In genomic region chr12:92140919-92141536, GRCh38 we compare ENCODE assay signal across 8 cellular contexts. TPM values are rescaled to one million over a fixed set of nuclear protein-coding genes. Genes with fewer than 3 reads are reported as not detected.
DNase-seq lines count a peak whose midpoint lies in the region; ATAC-seq, FAIRE-seq and TF ChIP-seq lines count a peak whose summit lies in the region.

No MANE protein-coding gene starts in this region.

- peaks cover 66% of the 10 kb centered on the region for H3K4me1 ChIP-seq in SJSA1 (replicated peaks)
- peaks cover 55 to 56% of the 10 kb centered on the region in 2 donors for H3K4me1 ChIP-seq in gastrocnemius medialis

- no peak for ATAC-seq in gastrocnemius medialis

- FAIRE-seq in H54 (lab: Jason Lieb, UNC): peak; percentile 43

- H3K9me3 ChIP-seq in SJSA1 (replicated peaks) (no peaks in the 10 kb centered on the region), gastrocnemius medialis (no peaks in the 10 kb centered on the region)

- H3K4me3 ChIP-seq in SJSA1 (peak overlapping the region; percentile 84), fibroblast of villous mesenchyme (ENCODE audit: low read depth, low read length) (peak overlapping the region; percentile 92), gastrocnemius medialis (peak overlapping the region; percentile 89 to 98 (median 94))

- DNase-seq in H54 (ENCODE audit: insufficient read length, low spot score) (no peak), SJSA1 (ENCODE audit: low read depth in 1 of 2, low spot score in 2 of 2) (no peak), fibroblast of villous mesenchyme (ENCODE audit: low read depth) (no peak), gastrocnemius medialis (no peak), T1000 (lab: John Stamatoyannopoulos, UW) (no peak), NCI-H526 treated with DMSO at 0.1 percent for 48 hours (lab: John Stamatoyannopoulos, UW) (no peak), NCI-H1092 treated with DMSO at 0.1 percent for 48 hours (lab: John Stamatoyannopoulos, UW) (no peak), HuH-7.5 (ENCODE audit: low spot score) (no peak)

- in situ Hi-C loops in gastrocnemius medialis (cut with MboI; ENCODE audit: low sequenced_read_pairs in 4 of 4): loop anchor here in 3 of 4 donors (10.0 to 25.0 kb wide), 3 partner anchors 329 to 424 kb away; no protein-coding TSS in a partner anchor

- H3K36me3 ChIP-seq in SJSA1: peaks cover 90% of the 10 kb centered on the region
- peaks cover 0 to 24% of the 10 kb centered on the region in 2 donors for H3K36me3 ChIP-seq in gastrocnemius medialis

- TF ChIP-seq POLR2A in H54 (IDR thresholded peaks at IDR 0.05; ENCODE audit: low read depth, low read length) (no peak), gastrocnemius medialis (IDR thresholded peaks at IDR 0.05) (no peak)

- H3K27me3 ChIP-seq in SJSA1 (replicated peaks): no peaks in the 10 kb centered on the region
- no peaks in the 10 kb centered on the region for H3K27me3 ChIP-seq in gastrocnemius medialis

- TF ChIP-seq CTCF in fibroblast of villous mesenchyme (IDR thresholded peaks at IDR 0.05; ENCODE audit: insufficient read depth, low read depth, low read length) (no peak), gastrocnemius medialis (IDR thresholded peaks at IDR 0.05 in 4 of 5, conservative IDR thresholded peaks at IDR 0.05 in 1 of 5) (no peak)

- intact Hi-C loops in gastrocnemius medialis (cut with DNase I; ENCODE audit: low total_unique reads): loop anchor here (5.0 to 10.0 kb wide), 5 partner anchors 64 to 566 kb away; no protein-coding TSS in a partner anchor

- H3K27ac ChIP-seq in SJSA1 (no peak overlapping the region), gastrocnemius medialis (peak overlapping the region; percentile 97 to 99 (median 98))

RNA-seq across cellular contexts. Expression of gene BTG1, which starts 4.6 kb away (rescaled TPM):
- total RNA-seq in SJSA1 (2014; rRNA removed; shearing (Covaris generic)): 4.8 and 6.2 TPM in 2 replicates
- total RNA-seq in fibroblast of villous mesenchyme (4.8 and 5.6 TPM in 2 replicates), gastrocnemius medialis (10 to 100 TPM; 12.5 to 33.1 (median 16.5) TPM)
